10 cellular contexts compared by ENCODE assay signal in genomic region chr22:42317691-42318547, GRCh38. TPM values are rescaled to one million over a fixed set of nuclear protein-coding genes. Genes with fewer than 3 reads are reported as not detected.
DNase-seq lines count a peak whose midpoint lies in the region; ATAC-seq and TF ChIP-seq lines count a peak whose summit lies in the region.
"Had no signal": no experiment of that assay in that cellular context is flagged by ENCODE, and none has a peak within 500 bp of the region (broad histone marks: within the 10 kb centered on the region; RNA-seq: fewer than 3 reads in every experiment).

No MANE protein-coding gene starts in this region.

- peaks cover 4% of the 10 kb centered on the region for H3K27me3 Mint-ChIP-seq in T-helper 17 cell

- ATAC-seq in T-helper 17 cell: no peak
- peak; percentile 25 for ATAC-seq in left colon
- ATAC-seq in GM18517 (IDR thresholded peaks at IDR 0.05; ENCODE audit: unreplicated experiment): no peak

- H3K4me3 ChIP-seq in A673 (ENCODE audit: low read depth, low read length, poor library complexity, severe bottlenecking) (no peak overlapping the region), mesendoderm (ENCODE audit: low read length) (no peak overlapping the region)

- H3K79me2 ChIP-seq in mesendoderm (ENCODE audit: control insufficient read depth, insufficient read depth, low read length): no peaks in the 10 kb centered on the region
- H3K79me2 ChIP-seq: parathyroid adenoma had no signal

- H3K4me2 ChIP-seq in mesendoderm (ENCODE audit: low read length): no peak overlapping the region

- H2BK5ac ChIP-seq in mesendoderm (ENCODE audit: low read length): no peak overlapping the region

- no peak overlapping the region for H3K9ac ChIP-seq in mesendoderm (ENCODE audit: low read length)
- H3K9ac ChIP-seq: parathyroid adenoma had no signal

- H3K4me3 Mint-ChIP-seq in T-helper 17 cell: no peak overlapping the region

- TF ChIP-seq EP300 in Ishikawa (IDR thresholded peaks at IDR 0.05; ENCODE audit: borderline replicate concordance): peak; percentile 66

- BruUV-seq in A673 (replicated peaks; lab: Mats Ljungman, UMichigan): no TSS peak

- no peak overlapping the region for H3K18ac ChIP-seq in mesendoderm (ENCODE audit: low read length)

- H2BK15ac ChIP-seq in mesendoderm (replicated peaks; ENCODE audit: low read depth): no peak overlapping the region

- intact Hi-C loops in A673 (cut with micrococcal nuclease; ENCODE audit: unreplicated experiment) (no loop called here), left colon (cut with DNase I, micrococcal nuclease) (no loop called here)

- POLR2A ChIA-PET in A673 (lab: Charles Lee; ENCODE audit: low non-redundant PET): no interaction called here

- CTCF ChIA-PET in A673 (lab: Charles Lee): interaction anchor here (1.2 kb wide), 1 partner anchor 126 kb away, joined by 3 read pairs; no protein-coding TSS in a partner anchor

- no peak overlapping the region for H3K27ac ChIP-seq in A673 (ENCODE audit: low read depth, low read length, poor library complexity, severe bottlenecking)
- no peak overlapping the region for H3K27ac ChIP-seq in mesendoderm (ENCODE audit: low read depth, low read length)
- H3K27ac ChIP-seq: parathyroid adenoma had no signal

- peaks cover 6% of the 10 kb centered on the region for H3K36me3 Mint-ChIP-seq in T-helper 17 cell (ENCODE audit: low read depth)

- H2AK5ac ChIP-seq in mesendoderm (ENCODE audit: low read length): no peak overlapping the region

- H3K36me3 ChIP-seq in A673 (ENCODE audit: insufficient read depth, low read length, poor library complexity, severe bottlenecking) (no peaks in the 10 kb centered on the region), mesendoderm (ENCODE audit: control insufficient read depth, insufficient read depth, low read length) (no peaks in the 10 kb centered on the region)

- no peak overlapping the region for H3K23ac ChIP-seq in mesendoderm (ENCODE audit: low read length)

- TF ChIP-seq RAD21 in Ishikawa (IDR thresholded peaks at IDR 0.05; ENCODE audit: low read depth): no peak

- H3K27ac Mint-ChIP-seq in T-helper 17 cell: peak overlapping the region; percentile 41

- no CpG with 5 or more reads among the region's 25 CpGs for WGBS in mesendoderm (ENCODE audit: extremely low coverage, insufficient coverage, low lambda C conversion rate)

- H3K79me1 ChIP-seq in mesendoderm (ENCODE audit: low read length): no peaks in the 10 kb centered on the region

- H4K5ac ChIP-seq in mesendoderm (ENCODE audit: low read length): no peak overlapping the region

- H3K9me3 ChIP-seq in A673 (ENCODE audit: low read depth, low read length, poor library complexity, severe bottlenecking) (no peaks in the 10 kb centered on the region), T-helper 17 cell (ENCODE audit: control insufficient read depth, low read length, poor library complexity, severe bottlenecking) (no peaks in the 10 kb centered on the region)

- H3K27me3 ChIP-seq in A673 (replicated peaks; ENCODE audit: insufficient read depth, low read depth, low read length, poor library complexity): no peaks in the 10 kb centered on the region
- H3K27me3 ChIP-seq in mesendoderm (ENCODE audit: insufficient read depth, low read length, poor library complexity): no peaks in the 10 kb centered on the region

- no peak overlapping the region for H2BK120ac ChIP-seq in mesendoderm (ENCODE audit: low read depth, low read length)

- H3K4me1 ChIP-seq in A673 (ENCODE audit: insufficient read depth, low read length, poor library complexity, severe bottlenecking): peaks cover 65% of the 10 kb centered on the region
- peaks cover 18% of the 10 kb centered on the region for H3K4me1 ChIP-seq in mesendoderm (ENCODE audit: control insufficient read depth, low read depth, low read length)

- no peak overlapping the region for H3K56ac ChIP-seq in mesendoderm (ENCODE audit: low read length)

- H4K8ac ChIP-seq in mesendoderm (ENCODE audit: low read depth, low read length): no peak overlapping the region

- DNase-seq in A673 (ENCODE audit: low spot score): peak; percentile 41
- DNase-seq in T-helper 17 cell: no peak
- peak; percentile 82 to 85 for DNase-seq in left colon
- DNase-seq in T1000 (lab: John Stamatoyannopoulos, UW): no peak
- no peak for DNase-seq in mesendoderm
- no peak for DNase-seq in dermis blood vessel endothelial cell
- DNase-seq: NCI-H187 had no signal

- no peak overlapping the region for H3K4ac ChIP-seq in mesendoderm (ENCODE audit: low read depth, low read length)

- no peak for TF ChIP-seq CTCF in A673 (conservative IDR thresholded peaks at IDR 0.05; ENCODE audit: low read depth, low read length)

- peaks cover 31% of the 10 kb centered on the region for H3K4me1 Mint-ChIP-seq in T-helper 17 cell

TF ChIP-seq in Ishikawa, 13 proteins besides CTCF, POLR2A, EP300 and RAD21:
- TF ChIP-seq ZBTB7A (IDR thresholded peaks at IDR 0.05; ENCODE audit: low read depth) (no peak), EGR1 (IDR thresholded peaks at IDR 0.05) (no peak), CEBPB (IDR thresholded peaks at IDR 0.05) (no peak), TEAD4 (IDR thresholded peaks at IDR 0.05) (no peak), YY1 (IDR thresholded peaks at IDR 0.05; ENCODE audit: low read depth) (no peak), FOXM1 (IDR thresholded peaks at IDR 0.05; ENCODE audit: borderline replicate concordance, low read depth) (no peak), NFIC (IDR thresholded peaks at IDR 0.05) (peak; percentile 72)
- TF ChIP-seq, protein P1, sequence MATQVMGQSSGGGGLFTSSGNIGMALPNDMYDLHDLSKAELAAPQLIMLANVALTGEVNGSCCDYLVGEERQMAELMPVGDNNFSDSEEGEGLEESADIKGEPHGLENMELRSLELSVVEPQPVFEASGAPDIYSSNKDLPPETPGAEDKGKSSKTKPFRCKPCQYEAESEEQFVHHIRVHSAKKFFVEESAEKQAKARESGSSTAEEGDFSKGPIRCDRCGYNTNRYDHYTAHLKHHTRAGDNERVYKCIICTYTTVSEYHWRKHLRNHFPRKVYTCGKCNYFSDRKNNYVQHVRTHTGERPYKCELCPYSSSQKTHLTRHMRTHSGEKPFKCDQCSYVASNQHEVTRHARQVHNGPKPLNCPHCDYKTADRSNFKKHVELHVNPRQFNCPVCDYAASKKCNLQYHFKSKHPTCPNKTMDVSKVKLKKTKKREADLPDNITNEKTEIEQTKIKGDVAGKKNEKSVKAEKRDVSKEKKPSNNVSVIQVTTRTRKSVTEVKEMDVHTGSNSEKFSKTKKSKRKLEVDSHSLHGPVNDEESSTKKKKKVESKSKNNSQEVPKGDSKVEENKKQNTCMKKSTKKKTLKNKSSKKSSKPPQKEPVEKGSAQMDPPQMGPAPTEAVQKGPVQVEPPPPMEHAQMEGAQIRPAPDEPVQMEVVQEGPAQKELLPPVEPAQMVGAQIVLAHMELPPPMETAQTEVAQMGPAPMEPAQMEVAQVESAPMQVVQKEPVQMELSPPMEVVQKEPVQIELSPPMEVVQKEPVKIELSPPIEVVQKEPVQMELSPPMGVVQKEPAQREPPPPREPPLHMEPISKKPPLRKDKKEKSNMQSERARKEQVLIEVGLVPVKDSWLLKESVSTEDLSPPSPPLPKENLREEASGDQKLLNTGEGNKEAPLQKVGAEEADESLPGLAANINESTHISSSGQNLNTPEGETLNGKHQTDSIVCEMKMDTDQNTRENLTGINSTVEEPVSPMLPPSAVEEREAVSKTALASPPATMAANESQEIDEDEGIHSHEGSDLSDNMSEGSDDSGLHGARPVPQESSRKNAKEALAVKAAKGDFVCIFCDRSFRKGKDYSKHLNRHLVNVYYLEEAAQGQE (IDR thresholded peaks at IDR 0.05; ENCODE audit: low read depth): no peak

RNA-seq across cellular contexts. Expression of gene TCF20, which starts 47.5 kb away (rescaled TPM):
- total RNA-seq in A673 (2021) (69.3 and 77.8 TPM in 2 replicates), T-helper 17 cell (10 to 100 TPM; 68.7 to 81.9 TPM), left colon (10 to 100 TPM; 49.4 to 54.9 TPM), dermis blood vessel endothelial cell (25.7 and 29.0 TPM in 2 replicates)
- 28.5 TPM for polyA plus RNA-seq in mesendoderm (2013, experiment 1 of 2)
- polyA plus RNA-seq in mesendoderm (2013, experiment 2 of 2): 28.6 TPM

Comparison
In these comparisons a context has a peak if more than half of its experiments do, and no peak if none do; other contexts are left out.
1. DNase-seq: peak in A673 (single experiment) and left colon (2 of 2); none in T-helper 17 cell (0 of 3), T1000 (single experiment), mesendoderm (single experiment) and dermis blood vessel endothelial cell (single experiment).